ENCODE assay signal across 1 cellular context in the genomic region with DNA sequence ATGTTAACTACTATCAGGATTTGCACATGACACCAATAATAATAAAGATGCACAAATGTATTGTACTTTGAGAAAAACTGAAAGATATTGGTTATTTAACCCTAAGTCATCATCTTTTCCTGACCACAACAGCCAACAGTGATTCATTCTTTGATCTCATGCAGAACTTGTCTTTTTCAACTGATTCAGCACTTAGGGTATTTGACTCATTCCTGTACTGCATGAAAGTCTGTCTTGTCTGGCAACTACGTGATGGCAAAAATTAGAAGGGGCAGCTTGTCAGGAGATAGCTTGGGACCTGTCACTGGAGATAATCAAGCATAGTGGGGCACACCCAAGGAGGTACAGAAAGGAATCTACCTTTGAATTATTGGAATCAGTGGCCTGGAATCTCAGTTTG.
A peak's percentile ranks its signal among the peaks of the same experiment; 100 is the strongest.
TF ChIP-seq lines count a peak whose summit lies in the region.

No MANE protein-coding gene starts in this region.

TF ChIP-seq in GM12878, 131 proteins besides CTCF, POLR2A, EP300 and RAD21 (continued from another document and continues in another):
- TF ChIP-seq, protein P1, sequence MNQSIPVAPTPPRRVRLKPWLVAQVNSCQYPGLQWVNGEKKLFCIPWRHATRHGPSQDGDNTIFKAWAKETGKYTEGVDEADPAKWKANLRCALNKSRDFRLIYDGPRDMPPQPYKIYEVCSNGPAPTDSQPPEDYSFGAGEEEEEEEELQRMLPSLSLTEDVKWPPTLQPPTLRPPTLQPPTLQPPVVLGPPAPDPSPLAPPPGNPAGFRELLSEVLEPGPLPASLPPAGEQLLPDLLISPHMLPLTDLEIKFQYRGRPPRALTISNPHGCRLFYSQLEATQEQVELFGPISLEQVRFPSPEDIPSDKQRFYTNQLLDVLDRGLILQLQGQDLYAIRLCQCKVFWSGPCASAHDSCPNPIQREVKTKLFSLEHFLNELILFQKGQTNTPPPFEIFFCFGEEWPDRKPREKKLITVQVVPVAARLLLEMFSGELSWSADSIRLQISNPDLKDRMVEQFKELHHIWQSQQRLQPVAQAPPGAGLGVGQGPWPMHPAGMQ (IDR thresholded peaks at IDR 0.05; ENCODE audit: borderline replicate concordance), result no peak
- TF ChIP-seq, protein P2, sequence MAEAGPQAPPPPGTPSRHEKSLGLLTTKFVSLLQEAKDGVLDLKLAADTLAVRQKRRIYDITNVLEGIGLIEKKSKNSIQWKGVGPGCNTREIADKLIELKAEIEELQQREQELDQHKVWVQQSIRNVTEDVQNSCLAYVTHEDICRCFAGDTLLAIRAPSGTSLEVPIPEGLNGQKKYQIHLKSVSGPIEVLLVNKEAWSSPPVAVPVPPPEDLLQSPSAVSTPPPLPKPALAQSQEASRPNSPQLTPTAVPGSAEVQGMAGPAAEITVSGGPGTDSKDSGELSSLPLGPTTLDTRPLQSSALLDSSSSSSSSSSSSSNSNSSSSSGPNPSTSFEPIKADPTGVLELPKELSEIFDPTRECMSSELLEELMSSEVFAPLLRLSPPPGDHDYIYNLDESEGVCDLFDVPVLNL (IDR thresholded peaks at IDR 0.05; ENCODE audit: low read depth, low read length), result no peak
- TF ChIP-seq EED (IDR thresholded peaks at IDR 0.05; ENCODE audit: low read depth) (0 out of 2 replicates have a peak, but pooled peaks have one; percentile 23), MYC (IDR thresholded peaks at IDR 0.05; ENCODE audit: insufficient read depth, insufficient read length, insufficient replicate concordance, low read length, severe bottlenecking) (no peak), JUNB (IDR thresholded peaks at IDR 0.05) (peak; percentile 96), NR2C1 (IDR thresholded peaks at IDR 0.05) (no peak), SIX5 (IDR thresholded peaks at IDR 0.05; ENCODE audit: low read depth, low read length, severe bottlenecking) (no peak), KDM1A (IDR thresholded peaks at IDR 0.05; ENCODE audit: borderline replicate concordance) (no peak), CREM (IDR thresholded peaks at IDR 0.05; ENCODE audit: low read depth) (peak; percentile 64), ESRRA (IDR thresholded peaks at IDR 0.05; ENCODE audit: low read length) (no peak), ETV6 (conservative IDR thresholded peaks at IDR 0.05 in 1 of 2, IDR thresholded peaks at IDR 0.05 in 1 of 2; ENCODE audit: borderline replicate concordance in 1 of 2, low read depth in 1 of 2) (peak in 1 of 2 experiments; percentile 45; a peak in 1 of 4 replicates), IRF4 (IDR thresholded peaks at IDR 0.05; ENCODE audit: low read depth, low read length) (peak; percentile 84), ZBED1 (IDR thresholded peaks at IDR 0.05; ENCODE audit: borderline replicate concordance) (no peak; the same call in 1 of the 2 replicates), TARDBP (IDR thresholded peaks at IDR 0.05; ENCODE audit: borderline replicate concordance) (no peak), CHD2 (IDR thresholded peaks at IDR 0.05; ENCODE audit: borderline replicate concordance, low read depth, low read length) (no peak), ATF7 (IDR thresholded peaks at IDR 0.05; ENCODE audit: low read depth) (peak; percentile 62), KAT2A (conservative IDR thresholded peaks at IDR 0.05; ENCODE audit: control insufficient read depth, low read depth, low read length) (no peak)
- TF ChIP-seq, protein P3, sequence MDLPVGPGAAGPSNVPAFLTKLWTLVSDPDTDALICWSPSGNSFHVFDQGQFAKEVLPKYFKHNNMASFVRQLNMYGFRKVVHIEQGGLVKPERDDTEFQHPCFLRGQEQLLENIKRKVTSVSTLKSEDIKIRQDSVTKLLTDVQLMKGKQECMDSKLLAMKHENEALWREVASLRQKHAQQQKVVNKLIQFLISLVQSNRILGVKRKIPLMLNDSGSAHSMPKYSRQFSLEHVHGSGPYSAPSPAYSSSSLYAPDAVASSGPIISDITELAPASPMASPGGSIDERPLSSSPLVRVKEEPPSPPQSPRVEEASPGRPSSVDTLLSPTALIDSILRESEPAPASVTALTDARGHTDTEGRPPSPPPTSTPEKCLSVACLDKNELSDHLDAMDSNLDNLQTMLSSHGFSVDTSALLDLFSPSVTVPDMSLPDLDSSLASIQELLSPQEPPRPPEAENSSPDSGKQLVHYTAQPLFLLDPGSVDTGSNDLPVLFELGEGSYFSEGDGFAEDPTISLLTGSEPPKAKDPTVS (IDR thresholded peaks at IDR 0.05; ENCODE audit: low read depth, low read length), result no peak
- TF ChIP-seq, protein P4, sequence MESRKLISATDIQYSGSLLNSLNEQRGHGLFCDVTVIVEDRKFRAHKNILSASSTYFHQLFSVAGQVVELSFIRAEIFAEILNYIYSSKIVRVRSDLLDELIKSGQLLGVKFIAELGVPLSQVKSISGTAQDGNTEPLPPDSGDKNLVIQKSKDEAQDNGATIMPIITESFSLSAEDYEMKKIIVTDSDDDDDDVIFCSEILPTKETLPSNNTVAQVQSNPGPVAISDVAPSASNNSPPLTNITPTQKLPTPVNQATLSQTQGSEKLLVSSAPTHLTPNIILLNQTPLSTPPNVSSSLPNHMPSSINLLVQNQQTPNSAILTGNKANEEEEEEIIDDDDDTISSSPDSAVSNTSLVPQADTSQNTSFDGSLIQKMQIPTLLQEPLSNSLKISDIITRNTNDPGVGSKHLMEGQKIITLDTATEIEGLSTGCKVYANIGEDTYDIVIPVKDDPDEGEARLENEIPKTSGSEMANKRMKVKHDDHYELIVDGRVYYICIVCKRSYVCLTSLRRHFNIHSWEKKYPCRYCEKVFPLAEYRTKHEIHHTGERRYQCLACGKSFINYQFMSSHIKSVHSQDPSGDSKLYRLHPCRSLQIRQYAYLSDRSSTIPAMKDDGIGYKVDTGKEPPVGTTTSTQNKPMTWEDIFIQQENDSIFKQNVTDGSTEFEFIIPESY (IDR thresholded peaks at IDR 0.05), result no peak
- TF ChIP-seq, protein P5, sequence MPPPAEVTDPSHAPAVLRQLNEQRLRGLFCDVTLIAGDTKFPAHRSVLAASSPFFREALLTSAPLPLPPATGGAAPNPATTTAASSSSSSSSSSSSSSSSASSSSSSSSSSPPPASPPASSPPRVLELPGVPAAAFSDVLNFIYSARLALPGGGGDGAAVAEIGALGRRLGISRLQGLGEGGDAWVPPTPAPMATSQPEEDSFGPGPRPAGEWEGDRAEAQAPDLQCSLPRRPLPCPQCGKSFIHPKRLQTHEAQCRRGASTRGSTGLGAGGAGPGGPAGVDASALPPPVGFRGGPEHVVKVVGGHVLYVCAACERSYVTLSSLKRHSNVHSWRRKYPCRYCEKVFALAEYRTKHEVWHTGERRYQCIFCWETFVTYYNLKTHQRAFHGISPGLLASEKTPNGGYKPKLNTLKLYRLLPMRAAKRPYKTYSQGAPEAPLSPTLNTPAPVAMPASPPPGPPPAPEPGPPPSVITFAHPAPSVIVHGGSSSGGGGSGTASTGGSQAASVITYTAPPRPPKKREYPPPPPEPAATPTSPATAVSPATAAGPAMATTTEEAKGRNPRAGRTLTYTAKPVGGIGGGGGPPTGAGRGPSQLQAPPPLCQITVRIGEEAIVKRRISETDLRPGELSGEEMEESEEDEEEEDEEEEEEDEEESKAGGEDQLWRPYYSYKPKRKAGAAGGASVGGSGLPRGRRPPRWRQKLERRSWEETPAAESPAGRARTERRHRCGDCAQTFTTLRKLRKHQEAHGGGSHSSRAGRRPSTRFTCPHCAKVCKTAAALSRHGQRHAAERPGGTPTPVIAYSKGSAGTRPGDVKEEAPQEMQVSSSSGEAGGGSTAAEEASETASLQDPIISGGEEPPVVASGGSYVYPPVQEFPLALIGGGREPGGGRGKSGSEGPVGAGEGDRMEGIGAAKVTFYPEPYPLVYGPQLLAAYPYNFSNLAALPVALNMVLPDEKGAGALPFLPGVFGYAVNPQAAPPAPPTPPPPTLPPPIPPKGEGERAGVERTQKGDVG (CRISPR knock-in tag; IDR thresholded peaks at IDR 0.05), result no peak
- TF ChIP-seq, protein P6, sequence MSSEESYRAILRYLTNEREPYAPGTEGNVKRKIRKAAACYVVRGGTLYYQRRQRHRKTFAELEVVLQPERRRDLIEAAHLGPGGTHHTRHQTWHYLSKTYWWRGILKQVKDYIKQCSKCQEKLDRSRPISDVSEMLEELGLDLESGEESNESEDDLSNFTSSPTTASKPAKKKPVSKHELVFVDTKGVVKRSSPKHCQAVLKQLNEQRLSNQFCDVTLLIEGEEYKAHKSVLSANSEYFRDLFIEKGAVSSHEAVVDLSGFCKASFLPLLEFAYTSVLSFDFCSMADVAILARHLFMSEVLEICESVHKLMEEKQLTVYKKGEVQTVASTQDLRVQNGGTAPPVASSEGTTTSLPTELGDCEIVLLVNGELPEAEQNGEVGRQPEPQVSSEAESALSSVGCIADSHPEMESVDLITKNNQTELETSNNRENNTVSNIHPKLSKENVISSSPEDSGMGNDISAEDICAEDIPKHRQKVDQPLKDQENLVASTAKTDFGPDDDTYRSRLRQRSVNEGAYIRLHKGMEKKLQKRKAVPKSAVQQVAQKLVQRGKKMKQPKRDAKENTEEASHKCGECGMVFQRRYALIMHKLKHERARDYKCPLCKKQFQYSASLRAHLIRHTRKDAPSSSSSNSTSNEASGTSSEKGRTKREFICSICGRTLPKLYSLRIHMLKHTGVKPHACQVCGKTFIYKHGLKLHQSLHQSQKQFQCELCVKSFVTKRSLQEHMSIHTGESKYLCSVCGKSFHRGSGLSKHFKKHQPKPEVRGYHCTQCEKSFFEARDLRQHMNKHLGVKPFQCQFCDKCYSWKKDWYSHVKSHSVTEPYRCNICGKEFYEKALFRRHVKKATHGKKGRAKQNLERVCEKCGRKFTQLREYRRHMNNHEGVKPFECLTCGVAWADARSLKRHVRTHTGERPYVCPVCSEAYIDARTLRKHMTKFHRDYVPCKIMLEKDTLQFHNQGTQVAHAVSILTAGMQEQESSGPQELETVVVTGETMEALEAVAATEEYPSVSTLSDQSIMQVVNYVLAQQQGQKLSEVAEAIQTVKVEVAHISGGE (CRISPR knock-in tag; IDR thresholded peaks at IDR 0.05), result no peak
- TF ChIP-seq, protein P7, sequence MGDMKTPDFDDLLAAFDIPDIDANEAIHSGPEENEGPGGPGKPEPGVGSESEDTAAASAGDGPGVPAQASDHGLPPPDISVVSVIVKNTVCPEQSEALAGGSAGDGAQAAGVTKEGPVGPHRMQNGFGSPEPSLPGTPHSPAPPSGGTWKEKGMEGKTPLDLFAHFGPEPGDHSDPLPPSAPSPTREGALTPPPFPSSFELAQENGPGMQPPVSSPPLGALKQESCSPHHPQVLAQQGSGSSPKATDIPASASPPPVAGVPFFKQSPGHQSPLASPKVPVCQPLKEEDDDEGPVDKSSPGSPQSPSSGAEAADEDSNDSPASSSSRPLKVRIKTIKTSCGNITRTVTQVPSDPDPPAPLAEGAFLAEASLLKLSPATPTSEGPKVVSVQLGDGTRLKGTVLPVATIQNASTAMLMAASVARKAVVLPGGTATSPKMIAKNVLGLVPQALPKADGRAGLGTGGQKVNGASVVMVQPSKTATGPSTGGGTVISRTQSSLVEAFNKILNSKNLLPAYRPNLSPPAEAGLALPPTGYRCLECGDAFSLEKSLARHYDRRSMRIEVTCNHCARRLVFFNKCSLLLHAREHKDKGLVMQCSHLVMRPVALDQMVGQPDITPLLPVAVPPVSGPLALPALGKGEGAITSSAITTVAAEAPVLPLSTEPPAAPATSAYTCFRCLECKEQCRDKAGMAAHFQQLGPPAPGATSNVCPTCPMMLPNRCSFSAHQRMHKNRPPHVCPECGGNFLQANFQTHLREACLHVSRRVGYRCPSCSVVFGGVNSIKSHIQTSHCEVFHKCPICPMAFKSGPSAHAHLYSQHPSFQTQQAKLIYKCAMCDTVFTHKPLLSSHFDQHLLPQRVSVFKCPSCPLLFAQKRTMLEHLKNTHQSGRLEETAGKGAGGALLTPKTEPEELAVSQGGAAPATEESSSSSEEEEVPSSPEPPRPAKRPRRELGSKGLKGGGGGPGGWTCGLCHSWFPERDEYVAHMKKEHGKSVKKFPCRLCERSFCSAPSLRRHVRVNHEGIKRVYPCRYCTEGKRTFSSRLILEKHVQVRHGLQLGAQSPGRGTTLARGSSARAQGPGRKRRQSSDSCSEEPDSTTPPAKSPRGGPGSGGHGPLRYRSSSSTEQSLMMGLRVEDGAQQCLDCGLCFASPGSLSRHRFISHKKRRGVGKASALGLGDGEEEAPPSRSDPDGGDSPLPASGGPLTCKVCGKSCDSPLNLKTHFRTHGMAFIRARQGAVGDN (IDR thresholded peaks at IDR 0.05), result no peak
- TF ChIP-seq, protein P8, sequence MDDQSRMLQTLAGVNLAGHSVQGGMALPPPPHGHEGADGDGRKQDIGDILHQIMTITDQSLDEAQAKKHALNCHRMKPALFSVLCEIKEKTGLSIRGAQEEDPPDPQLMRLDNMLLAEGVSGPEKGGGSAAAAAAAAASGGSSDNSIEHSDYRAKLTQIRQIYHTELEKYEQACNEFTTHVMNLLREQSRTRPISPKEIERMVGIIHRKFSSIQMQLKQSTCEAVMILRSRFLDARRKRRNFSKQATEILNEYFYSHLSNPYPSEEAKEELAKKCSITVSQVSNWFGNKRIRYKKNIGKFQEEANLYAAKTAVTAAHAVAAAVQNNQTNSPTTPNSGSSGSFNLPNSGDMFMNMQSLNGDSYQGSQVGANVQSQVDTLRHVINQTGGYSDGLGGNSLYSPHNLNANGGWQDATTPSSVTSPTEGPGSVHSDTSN (IDR thresholded peaks at IDR 0.05; ENCODE audit: insufficient replicate concordance, low read depth, low read length), result no peak
- TF ChIP-seq, protein P9, sequence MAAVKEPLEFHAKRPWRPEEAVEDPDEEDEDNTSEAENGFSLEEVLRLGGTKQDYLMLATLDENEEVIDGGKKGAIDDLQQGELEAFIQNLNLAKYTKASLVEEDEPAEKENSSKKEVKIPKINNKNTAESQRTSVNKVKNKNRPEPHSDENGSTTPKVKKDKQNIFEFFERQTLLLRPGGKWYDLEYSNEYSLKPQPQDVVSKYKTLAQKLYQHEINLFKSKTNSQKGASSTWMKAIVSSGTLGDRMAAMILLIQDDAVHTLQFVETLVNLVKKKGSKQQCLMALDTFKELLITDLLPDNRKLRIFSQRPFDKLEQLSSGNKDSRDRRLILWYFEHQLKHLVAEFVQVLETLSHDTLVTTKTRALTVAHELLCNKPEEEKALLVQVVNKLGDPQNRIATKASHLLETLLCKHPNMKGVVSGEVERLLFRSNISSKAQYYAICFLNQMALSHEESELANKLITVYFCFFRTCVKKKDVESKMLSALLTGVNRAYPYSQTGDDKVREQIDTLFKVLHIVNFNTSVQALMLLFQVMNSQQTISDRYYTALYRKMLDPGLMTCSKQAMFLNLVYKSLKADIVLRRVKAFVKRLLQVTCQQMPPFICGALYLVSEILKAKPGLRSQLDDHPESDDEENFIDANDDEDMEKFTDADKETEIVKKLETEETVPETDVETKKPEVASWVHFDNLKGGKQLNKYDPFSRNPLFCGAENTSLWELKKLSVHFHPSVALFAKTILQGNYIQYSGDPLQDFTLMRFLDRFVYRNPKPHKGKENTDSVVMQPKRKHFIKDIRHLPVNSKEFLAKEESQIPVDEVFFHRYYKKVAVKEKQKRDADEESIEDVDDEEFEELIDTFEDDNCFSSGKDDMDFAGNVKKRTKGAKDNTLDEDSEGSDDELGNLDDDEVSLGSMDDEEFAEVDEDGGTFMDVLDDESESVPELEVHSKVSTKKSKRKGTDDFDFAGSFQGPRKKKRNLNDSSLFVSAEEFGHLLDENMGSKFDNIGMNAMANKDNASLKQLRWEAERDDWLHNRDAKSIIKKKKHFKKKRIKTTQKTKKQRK (IDR thresholded peaks at IDR 0.05; ENCODE audit: low read depth, low read length), result no peak
- TF ChIP-seq, protein P10, sequence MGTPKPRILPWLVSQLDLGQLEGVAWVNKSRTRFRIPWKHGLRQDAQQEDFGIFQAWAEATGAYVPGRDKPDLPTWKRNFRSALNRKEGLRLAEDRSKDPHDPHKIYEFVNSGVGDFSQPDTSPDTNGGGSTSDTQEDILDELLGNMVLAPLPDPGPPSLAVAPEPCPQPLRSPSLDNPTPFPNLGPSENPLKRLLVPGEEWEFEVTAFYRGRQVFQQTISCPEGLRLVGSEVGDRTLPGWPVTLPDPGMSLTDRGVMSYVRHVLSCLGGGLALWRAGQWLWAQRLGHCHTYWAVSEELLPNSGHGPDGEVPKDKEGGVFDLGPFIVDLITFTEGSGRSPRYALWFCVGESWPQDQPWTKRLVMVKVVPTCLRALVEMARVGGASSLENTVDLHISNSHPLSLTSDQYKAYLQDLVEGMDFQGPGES (IDR thresholded peaks at IDR 0.05), result no peak
